In genomic region chr19:37987356-37988332, GRCh38 we compare ENCODE assay signal across 13 cellular contexts.
A peak's percentile ranks its signal among the peaks of the same experiment; 100 is the strongest.
DNase-seq lines count a peak whose midpoint lies in the region; ATAC-seq, FAIRE-seq and TF ChIP-seq lines count a peak whose summit lies in the region.
"Had no signal": no experiment of that assay in that cellular context is flagged by ENCODE, and none has a peak within 500 bp of the region (broad histone marks: within the 10 kb centered on the region; RNA-seq: fewer than 3 reads in every experiment).

No MANE protein-coding gene starts in this region.

- H3K4me3 Mint-ChIP-seq in activated naive CD8-positive, alpha-beta T cell treated with anti-CD3 and anti-CD28 coated beads, Interleukin-2, amount 10 ng/mL, durations not matched to agents 7 days and 5 days, result no peak overlapping the region
- no peak overlapping the region for H3K4me3 Mint-ChIP-seq in activated naive CD8-positive, alpha-beta T cell treated with anti-CD3 and anti-CD28 coated beads for 36 hours
- no peak overlapping the region for H3K4me3 Mint-ChIP-seq in stimulated activated naive B cell treated with anti-CD40 and anti-IgM and Interleukin-4, amounts not matched to agents 10 μg/mL and 1 μg/mL and 100 μg/mL, for 72 hours

- H3K27me3 Mint-ChIP-seq in activated naive CD8-positive, alpha-beta T cell treated with anti-CD3 and anti-CD28 coated beads, Interleukin-2, amount 10 ng/mL, durations not matched to agents 7 days and 5 days, result no peaks in the 10 kb centered on the region
- no peaks in the 10 kb centered on the region for H3K27me3 Mint-ChIP-seq in activated naive CD8-positive, alpha-beta T cell treated with anti-CD3 and anti-CD28 coated beads for 36 hours
- no peaks in the 10 kb centered on the region for H3K27me3 Mint-ChIP-seq in stimulated activated naive B cell treated with anti-CD40 and anti-IgM and Interleukin-4, amounts not matched to agents 10 μg/mL and 1 μg/mL and 100 μg/mL, for 72 hours

- H3K4me1 ChIP-seq in OCI-LY7 (ENCODE audit: insufficient read depth, low read length, poor library complexity, severe bottlenecking) (peaks cover 53% of the 10 kb centered on the region), endothelial cell of umbilical vein (ENCODE audit: control insufficient read depth, extremely low read depth, insufficient read depth, low read length) (no peaks in the 10 kb centered on the region), uterus (no peaks in the 10 kb centered on the region)
- H3K4me1 ChIP-seq: esophagus muscularis mucosa had no signal

- POLR2A ChIA-PET in activated naive CD8-positive, alpha-beta T cell treated with anti-CD3 and anti-CD28 coated beads, Interleukin-2, amount 10 ng/mL, durations not matched to agents 7 days and 5 days (lab: Charles Lee), result no interaction called here
- POLR2A ChIA-PET in OCI-LY7 (lab: Charles Lee) (interaction anchor here (0.8 to 4.4 kb wide), 9 partner anchors 9 to 84 kb away, joined by 3 to 25 read pairs (median 6); partner anchors contain the start of gene SIPA1L3), endothelial cell of umbilical vein (lab: Charles Lee) (no interaction called here)

- H3K9me2 ChIP-seq in OCI-LY7 (ENCODE audit: insufficient read depth, low read length), result no peaks in the 10 kb centered on the region

- intact Hi-C loops in OCI-LY7 (cut with micrococcal nuclease; ENCODE audit: unreplicated experiment) (loop anchor here (2.0 kb wide), 2 partner anchors 61 to 65 kb away; no protein-coding TSS in a partner anchor), endothelial cell of umbilical vein (cut with micrococcal nuclease) (no loop called here), uterus (cut with DNase I; ENCODE audit: low total_unique reads) (no loop called here)

- H3K36me3 Mint-ChIP-seq in activated naive CD8-positive, alpha-beta T cell treated with anti-CD3 and anti-CD28 coated beads, Interleukin-2, amount 10 ng/mL, durations not matched to agents 7 days and 5 days, result no peaks in the 10 kb centered on the region
- no peaks in the 10 kb centered on the region for H3K36me3 Mint-ChIP-seq in activated naive CD8-positive, alpha-beta T cell treated with anti-CD3 and anti-CD28 coated beads for 36 hours
- peaks cover 13 to 41% of the 10 kb centered on the region in 2 donors for H3K36me3 Mint-ChIP-seq in stimulated activated naive B cell treated with anti-CD40 and anti-IgM and Interleukin-4, amounts not matched to agents 10 μg/mL and 1 μg/mL and 100 μg/mL, for 72 hours

- H3K4me1 Mint-ChIP-seq in activated naive CD8-positive, alpha-beta T cell treated with anti-CD3 and anti-CD28 coated beads, Interleukin-2, amount 10 ng/mL, durations not matched to agents 7 days and 5 days, result peaks cover 14% of the 10 kb centered on the region
- peaks cover 16% of the 10 kb centered on the region for H3K4me1 Mint-ChIP-seq in activated naive CD8-positive, alpha-beta T cell treated with anti-CD3 and anti-CD28 coated beads for 36 hours
- H3K4me1 Mint-ChIP-seq in stimulated activated naive B cell treated with anti-CD40 and anti-IgM and Interleukin-4, amounts not matched to agents 10 μg/mL and 1 μg/mL and 100 μg/mL, for 72 hours, result peaks cover 62 to 93% of the 10 kb centered on the region in 2 donors

- ATAC-seq in activated naive CD8-positive, alpha-beta T cell treated with anti-CD3 and anti-CD28 coated beads, Interleukin-2, amount 10 ng/mL, durations not matched to agents 7 days and 5 days (ENCODE audit: low read depth), result no peak
- ATAC-seq in stimulated activated naive B cell treated with anti-CD40 and anti-IgM and Interleukin-4, amounts not matched to agents 10 μg/mL and 1 μg/mL and 100 μg/mL, for 72 hours (replicated peaks), result no peak
- ATAC-seq: body of pancreas had no signal

- H3K9me3 ChIP-seq in OCI-LY7 (ENCODE audit: low read length), result no peaks in the 10 kb centered on the region
- no peaks in the 10 kb centered on the region for H3K9me3 ChIP-seq in endothelial cell of umbilical vein (replicated peaks; ENCODE audit: control insufficient read depth, insufficient read depth, low read length)
- no peaks in the 10 kb centered on the region for H3K9me3 ChIP-seq in uterus
- H3K9me3 ChIP-seq: body of pancreas, esophagus muscularis mucosa had no signal

- H3K27ac ChIP-seq in OCI-LY7 (ENCODE audit: low read depth, low read length, poor library complexity, severe bottlenecking) (peak overlapping the region; percentile 88), endothelial cell of umbilical vein (ENCODE audit: insufficient read depth, low read depth, low read length) (no peak overlapping the region), uterus (no peak overlapping the region)
- H3K27ac ChIP-seq: body of pancreas, esophagus muscularis mucosa had no signal

- H3K79me2 ChIP-seq in OCI-LY7 (ENCODE audit: insufficient read depth, low read depth, low read length) (peaks cover 29% of the 10 kb centered on the region; the same call in 1 of the 2 replicates), endothelial cell of umbilical vein (ENCODE audit: control insufficient read depth, insufficient read depth, low read length) (peaks cover 36% of the 10 kb centered on the region)

- no peak for DNase-seq in activated naive CD8-positive, alpha-beta T cell treated with anti-CD3 and anti-CD28 coated beads, Interleukin-2, amount 10 ng/mL, durations not matched to agents 7 days and 5 days
- no peak for DNase-seq in activated naive CD8-positive, alpha-beta T cell treated with anti-CD3 and anti-CD28 coated beads for 36 hours
- DNase-seq in OCI-LY7 (ENCODE audit: low spot score) (peak; percentile 64), endothelial cell of umbilical vein (ENCODE audit: low read depth, low spot score) (no peak), DMS114 treated with DMSO at 0.1 percent for 48 hours (lab: John Stamatoyannopoulos, UW; ENCODE audit: unreplicated experiment) (no peak), uterus (no peak)
- DNase-seq in stimulated activated naive B cell treated with anti-CD40 and anti-IgM and Interleukin-4, amounts not matched to agents 10 μg/mL and 1 μg/mL and 100 μg/mL, for 72 hours, result no peak
- no peak for DNase-seq in activated naive CD4-positive, alpha-beta T cell (lab: John Stamatoyannopoulos, UW)
- DNase-seq: body of pancreas; NCI-H1417 treated with DMSO at 0.1 percent for 48 hours; stimulated activated naive CD4-positive, alpha-beta T cell; T1000 had no signal

- H2AFZ ChIP-seq in OCI-LY7 (ENCODE audit: low read length), result no peak overlapping the region
- H2AFZ ChIP-seq in endothelial cell of umbilical vein (ENCODE audit: low read depth, low read length), result no peak overlapping the region

- H3K4me2 ChIP-seq in OCI-LY7 (ENCODE audit: low read length) (peak overlapping the region; percentile 73), endothelial cell of umbilical vein (ENCODE audit: insufficient read depth, low read length) (no peak overlapping the region)

- TF ChIP-seq CTCF in OCI-LY7 (conservative IDR thresholded peaks at IDR 0.05; ENCODE audit: low read length), result peak; percentile 92
- peak; percentile 9 to 17 for TF ChIP-seq CTCF in endothelial cell of umbilical vein (IDR thresholded peaks at IDR 0.05; ENCODE audit: extremely low read depth in 1 of 2, insufficient read depth in 1 of 2, low read depth in 1 of 2, low read length in 2 of 2)
- TF ChIP-seq CTCF in uterus (IDR thresholded peaks at IDR 0.05), result no peak

- H3K27me3 ChIP-seq in endothelial cell of umbilical vein (ENCODE audit: control insufficient read depth in 2 of 2, insufficient read depth in 2 of 2, low read length in 2 of 2), result no peaks in the 10 kb centered on the region
- no peaks in the 10 kb centered on the region for H3K27me3 ChIP-seq in uterus
- H3K27me3 ChIP-seq: body of pancreas, esophagus muscularis mucosa had no signal

- TF ChIP-seq POLR2A in endothelial cell of umbilical vein (IDR thresholded peaks at IDR 0.05; ENCODE audit: low read depth, low read length) (no peak), uterus (IDR thresholded peaks at IDR 0.05) (no peak)

- FAIRE-seq in endothelial cell of umbilical vein (lab: Jason Lieb, UNC), result peak; percentile 46

- CTCF ChIA-PET in OCI-LY7 (lab: Charles Lee; ENCODE audit: unreplicated experiment) (interaction anchor here (1.1 to 1.8 kb wide), 6 partner anchors 9 to 80 kb away, joined by 3 to 7 read pairs (median 6); no protein-coding TSS in a partner anchor), endothelial cell of umbilical vein (lab: Charles Lee) (interaction anchor here (0.7 to 2.6 kb wide), 7 partner anchors 10 to 85 kb away, joined by 3 to 12 read pairs (median 3); no protein-coding TSS in a partner anchor)

- H3K9me3 Mint-ChIP-seq in activated naive CD8-positive, alpha-beta T cell treated with anti-CD3 and anti-CD28 coated beads, Interleukin-2, amount 10 ng/mL, durations not matched to agents 7 days and 5 days, result no peaks in the 10 kb centered on the region
- no peaks in the 10 kb centered on the region for H3K9me3 Mint-ChIP-seq in activated naive CD8-positive, alpha-beta T cell treated with anti-CD3 and anti-CD28 coated beads for 36 hours
- no peaks in the 10 kb centered on the region for H3K9me3 Mint-ChIP-seq in stimulated activated naive B cell treated with anti-CD40 and anti-IgM and Interleukin-4, amounts not matched to agents 10 μg/mL and 1 μg/mL and 100 μg/mL, for 72 hours

- H3K9ac ChIP-seq in endothelial cell of umbilical vein (replicated peaks; ENCODE audit: extremely low read depth, insufficient read depth, low read length), result no peak overlapping the region

- H3K36me3 ChIP-seq in OCI-LY7 (ENCODE audit: insufficient read depth, low read length) (no peaks in the 10 kb centered on the region), endothelial cell of umbilical vein (ENCODE audit: control insufficient read depth in 2 of 2, extremely low read depth in 1 of 2, insufficient read depth in 2 of 2, low read length in 2 of 2) (no peaks in the 10 kb centered on the region), uterus (no peaks in the 10 kb centered on the region)
- H3K36me3 ChIP-seq: esophagus muscularis mucosa had no signal

- dilution Hi-C loops in endothelial cell of umbilical vein (cut with MboI; ENCODE audit: extremely low pct_ligation_motif_present, low sequenced_read_pairs), result no loop called here

- H3K4me3 ChIP-seq in OCI-LY7 (ENCODE audit: low read depth, low read length, poor library complexity, severe bottlenecking), result no peak overlapping the region
- no peak overlapping the region for H3K4me3 ChIP-seq in endothelial cell of umbilical vein (replicated peaks in 1 of 3; ENCODE audit: insufficient read depth in 1 of 3, low read depth in 1 of 3, low read length in 3 of 3)
- H3K4me3 ChIP-seq in uterus, result no peak overlapping the region
- H3K4me3 ChIP-seq: body of pancreas, esophagus muscularis mucosa had no signal

- no peaks in the 10 kb centered on the region for H4K20me1 ChIP-seq in OCI-LY7 (ENCODE audit: insufficient read depth, low read length)
- H4K20me1 ChIP-seq in endothelial cell of umbilical vein (replicated peaks; ENCODE audit: control insufficient read depth, extremely low read depth, insufficient read depth, low read length), result no peaks in the 10 kb centered on the region

- H3K9me1 ChIP-seq in endothelial cell of umbilical vein (replicated peaks; ENCODE audit: control insufficient read depth, extremely low read depth, insufficient read depth, low read length), result no peaks in the 10 kb centered on the region

- peak overlapping the region; percentile 34 for H3K27ac Mint-ChIP-seq in activated naive CD8-positive, alpha-beta T cell treated with anti-CD3 and anti-CD28 coated beads, Interleukin-2, amount 10 ng/mL, durations not matched to agents 7 days and 5 days
- no peak overlapping the region for H3K27ac Mint-ChIP-seq in activated naive CD8-positive, alpha-beta T cell treated with anti-CD3 and anti-CD28 coated beads for 36 hours
- H3K27ac Mint-ChIP-seq in stimulated activated naive B cell treated with anti-CD40 and anti-IgM and Interleukin-4, amounts not matched to agents 10 μg/mL and 1 μg/mL and 100 μg/mL, for 72 hours, result peak overlapping the region; percentile 87

- no TSS peak for BruUV-seq in OCI-LY7 (replicated peaks; lab: Mats Ljungman, UMichigan)
- no TSS peak for BruUV-seq in endothelial cell of umbilical vein (replicated peaks; lab: Mats Ljungman, UMichigan)

Comparison
In these comparisons a context has a peak if more than half of its experiments do, and no peak if none do; other contexts are left out.
1. CTCF ChIP-seq: peak in OCI-LY7 (single experiment) and endothelial cell of umbilical vein (2 of 2); none in uterus (0 of 4).